8 cellular contexts compared by ENCODE assay signal in genomic region chr19:55643733-55644116, GRCh38. TPM values are rescaled to one million over a fixed set of nuclear protein-coding genes. Genes with fewer than 3 reads are reported as not detected.
DNase-seq lines count a peak whose midpoint lies in the region; ATAC-seq, FAIRE-seq and TF ChIP-seq lines count a peak whose summit lies in the region.

No MANE protein-coding gene starts in this region.

- no peak for DNase-seq in H7
- DNase-seq in T-helper 17 cell: no peak
- no peak for DNase-seq in fibroblast of villous mesenchyme (ENCODE audit: low read depth)
- DNase-seq in gastrocnemius medialis: no peak
- no peak for DNase-seq in SKM-1 treated with dmso at 0.1 percent for 144 hours (lab: John Stamatoyannopoulos, UW; ENCODE audit: unreplicated experiment)
- DNase-seq in frontal cortex (ENCODE audit: low spot score in 2 of 2): no peak

- H3K9me3 ChIP-seq in T-helper 17 cell (ENCODE audit: control insufficient read depth, low read length, poor library complexity, severe bottlenecking) (no peaks in the 10 kb centered on the region), gastrocnemius medialis (no peaks in the 10 kb centered on the region)

- in situ Hi-C loops in gastrocnemius medialis (cut with MboI; ENCODE audit: low sequenced_read_pairs in 4 of 4): loop anchor here in 1 of 4 donors (25.0 kb wide), 1 partner anchor 506 kb away; the partner anchor contains the start of gene TNNT1

- no peaks in the 10 kb centered on the region for H3K36me3 Mint-ChIP-seq in T-helper 17 cell (ENCODE audit: low read depth)

- peaks cover 52 to 61% of the 10 kb centered on the region in 2 donors for H3K4me1 ChIP-seq in gastrocnemius medialis

- no peaks in the 10 kb centered on the region for H3K27me3 Mint-ChIP-seq in T-helper 17 cell

- FAIRE-seq in frontal cortex (lab: Jason Lieb, UNC): no peak

- intact Hi-C loops in gastrocnemius medialis (cut with DNase I; ENCODE audit: low total_unique reads): loop anchor here (5.0 kb wide), 1 partner anchor 526 kb away; the partner anchor contains the start of gene PPP1R12C

- peak overlapping the region; percentile 82 to 98 (median 90) for H3K27ac ChIP-seq in gastrocnemius medialis

- no peak for TF ChIP-seq POLR2A in gastrocnemius medialis (IDR thresholded peaks at IDR 0.05)

- H3K27me3 ChIP-seq in H7 (ENCODE audit: control insufficient read depth, insufficient read depth, low read length): no peaks in the 10 kb centered on the region
- no peaks in the 10 kb centered on the region for H3K27me3 ChIP-seq in gastrocnemius medialis

- TF ChIP-seq CTCF in fibroblast of villous mesenchyme (IDR thresholded peaks at IDR 0.05; ENCODE audit: insufficient read depth, low read depth, low read length) (no peak), gastrocnemius medialis (IDR thresholded peaks at IDR 0.05 in 4 of 5, conservative IDR thresholded peaks at IDR 0.05 in 1 of 5) (no peak)

- peak overlapping the region; percentile 81 for H3K4me3 ChIP-seq in H7 (ENCODE audit: insufficient read depth, low read depth, low read length)
- H3K4me3 ChIP-seq in fibroblast of villous mesenchyme (ENCODE audit: low read depth, low read length): peak overlapping the region; percentile 72
- peak overlapping the region; percentile 80 to 99 (median 94) for H3K4me3 ChIP-seq in gastrocnemius medialis

- peaks cover 10% of the 10 kb centered on the region for H3K36me3 ChIP-seq in H7 (replicated peaks; ENCODE audit: control insufficient read depth, insufficient read depth, low read length)
- peaks cover 0 to 10% of the 10 kb centered on the region in 2 donors for H3K36me3 ChIP-seq in gastrocnemius medialis

- peak overlapping the region; percentile 99 for H3K27ac Mint-ChIP-seq in T-helper 17 cell

- peaks cover 40% of the 10 kb centered on the region for H3K4me1 Mint-ChIP-seq in T-helper 17 cell

- no peak for ATAC-seq in T-helper 17 cell
- ATAC-seq in gastrocnemius medialis: no peak
- no peak for ATAC-seq in HG03159 (IDR thresholded peaks at IDR 0.05; ENCODE audit: unreplicated experiment)
- ATAC-seq in GM21619 (IDR thresholded peaks at IDR 0.05; ENCODE audit: unreplicated experiment): no peak

- peak overlapping the region; percentile 98 for H3K4me3 Mint-ChIP-seq in T-helper 17 cell

RNA-seq across cellular contexts. Expression of gene ZNF581, which starts 0.3 kb away (rescaled TPM):
- total RNA-seq in H7 (2014; rRNA removed; shearing (Covaris generic)): 64.7 and 67.0 TPM in 2 replicates
- 10 to 100 TPM; 24.7 to 26.3 TPM for total RNA-seq in T-helper 17 cell
- total RNA-seq in fibroblast of villous mesenchyme: 11.0 and 13.0 TPM in 2 replicates
- 10 to 100 TPM in 3 of 4 donors, 1 to 10 TPM in 1; 9.9 to 17.3 (median 13.7) TPM for total RNA-seq in gastrocnemius medialis
- 6.5 TPM for total RNA-seq in frontal cortex

RNA-seq across cellular contexts. Expression of gene ZNF580, which starts 2.9 kb away (rescaled TPM):
- 16.0 and 25.0 TPM in 2 replicates for total RNA-seq in H7 (2014; rRNA removed; shearing (Covaris generic))
- total RNA-seq in T-helper 17 cell: 10 to 100 TPM; 40.3 to 41.8 TPM
- 5.5 and 5.6 TPM in 2 replicates for total RNA-seq in fibroblast of villous mesenchyme
- total RNA-seq in gastrocnemius medialis: 10 to 100 TPM in 1 of 4 donors, 1 to 10 TPM in 3; 1.5 to 12.3 (median 7.2) TPM
- 2.4 TPM for total RNA-seq in frontal cortex

RNA-seq across cellular contexts. Expression of gene CCDC106, which starts 4.3 kb away (rescaled TPM):
- 13.2 and 14.4 TPM in 2 replicates for total RNA-seq in H7 (2014; rRNA removed; shearing (Covaris generic))
- total RNA-seq in T-helper 17 cell (1 to 10 TPM; 1.1 to 1.6 TPM), fibroblast of villous mesenchyme (7.8 and 9.0 TPM in 2 replicates), gastrocnemius medialis (10 to 100 TPM in 2 of 4 donors, 1 to 10 TPM in 2; 6.3 to 21.2 (median 12.6) TPM), frontal cortex (9.4 TPM)

RNA-seq across cellular contexts. Expression of gene U2AF2, which starts 11.1 kb away (rescaled TPM):
- 231 and 289 TPM in 2 replicates for total RNA-seq in H7 (2014; rRNA removed; shearing (Covaris generic))
- total RNA-seq in T-helper 17 cell (100 to 1,000 TPM; 248 to 258 TPM), fibroblast of villous mesenchyme (99.9 and 111 TPM in 2 replicates), gastrocnemius medialis (10 to 100 TPM; 38.1 to 60.2 (median 50.1) TPM), frontal cortex (70.1 TPM)

RNA-seq across cellular contexts. Expression of gene ZNF784, which starts 19.4 kb away (rescaled TPM):
- 9.8 and 12.5 TPM in 2 replicates for total RNA-seq in H7 (2014; rRNA removed; shearing (Covaris generic))
- total RNA-seq in T-helper 17 cell: 10 to 100 TPM; 11.3 to 13.8 TPM
- 5.6 and 7.4 TPM in 2 replicates for total RNA-seq in fibroblast of villous mesenchyme
- total RNA-seq in gastrocnemius medialis: 1 to 10 TPM; 6.0 to 10.0 (median 8.2) TPM
- 4.5 TPM for total RNA-seq in frontal cortex
